Comparison of ENCODE assay signal across 16 cellular contexts in genomic region chr17:59916446-59916845, GRCh38. TPM values are rescaled to one million over a fixed set of nuclear protein-coding genes. Genes with fewer than 3 reads are reported as not detected.
A peak's percentile ranks its signal among the peaks of the same experiment; 100 is the strongest.
DNase-seq lines count a peak whose midpoint lies in the region; ATAC-seq and TF ChIP-seq lines count a peak whose summit lies in the region.
"Had no signal": no experiment of that assay in that cellular context is flagged by ENCODE, and none has a peak within 500 bp of the region (broad histone marks: within the 10 kb centered on the region; RNA-seq: fewer than 3 reads in every experiment).

No MANE protein-coding gene starts in this region.

- H3K4me2 ChIP-seq in neural progenitor cell = no peak overlapping the region
- H3K4me2 ChIP-seq: A549 had no signal

- H3K36me3 ChIP-seq in neural progenitor cell = peaks cover 5% of the 10 kb centered on the region

- H3K27ac Mint-ChIP-seq in activated CD4-positive, alpha-beta T cell treated with anti-CD3 and anti-CD28 coated beads for 36 hours = peak overlapping the region; percentile 34
- H3K27ac Mint-ChIP-seq in stimulated activated naive CD8-positive, alpha-beta T cell treated with anti-CD3 and anti-CD28 coated beads, Interleukin-15, Interleukin-2, amounts not matched to agents 100 ng/mL and 50 ng/mL, for 24 hours = peak overlapping the region; percentile 15
- no peak overlapping the region for H3K27ac Mint-ChIP-seq in stimulated activated naive CD8-positive, alpha-beta T cell treated with anti-CD3 and anti-CD28 coated beads, Interleukin-15, amount 100 ng/mL, for 72 hours
- H3K27ac Mint-ChIP-seq in neural progenitor cell (no peak overlapping the region), glutamatergic neuron (ENCODE audit: unreplicated experiment) (no peak overlapping the region)
- H3K27ac Mint-ChIP-seq: CD4-positive, alpha-beta T cell; H9 had no signal

- H3K36me3 Mint-ChIP-seq in activated CD4-positive, alpha-beta T cell treated with anti-CD3 and anti-CD28 coated beads for 36 hours (ENCODE audit: low read depth) = peaks cover 52% of the 10 kb centered on the region
- peaks cover 64% of the 10 kb centered on the region for H3K36me3 Mint-ChIP-seq in stimulated activated naive CD8-positive, alpha-beta T cell treated with anti-CD3 and anti-CD28 coated beads, Interleukin-15, Interleukin-2, amounts not matched to agents 100 ng/mL and 50 ng/mL, for 24 hours (ENCODE audit: low read depth)
- H3K36me3 Mint-ChIP-seq in neural progenitor cell (peaks cover 14% of the 10 kb centered on the region), glutamatergic neuron (ENCODE audit: unreplicated experiment) (no peaks in the 10 kb centered on the region)
- H3K36me3 Mint-ChIP-seq: IgD-negative memory B cell had no signal

- H3F3A ChIP-seq in neural progenitor cell (ENCODE audit: low read depth) = peaks cover 12% of the 10 kb centered on the region

- H2AFZ ChIP-seq in neural progenitor cell (replicated peaks) = no peak overlapping the region

- CTCF ChIA-PET in activated CD4-positive, alpha-beta T cell treated with anti-CD3 and anti-CD28 coated beads for 36 hours (lab: Charles Lee) = interaction anchor here (2.9 kb wide), 1 partner anchor 122 kb away, joined by 39 read pairs; no protein-coding TSS in a partner anchor

- H3K27me3 Mint-ChIP-seq in activated CD4-positive, alpha-beta T cell treated with anti-CD3 and anti-CD28 coated beads for 36 hours = no peaks in the 10 kb centered on the region
- no peaks in the 10 kb centered on the region for H3K27me3 Mint-ChIP-seq in stimulated activated naive CD8-positive, alpha-beta T cell treated with anti-CD3 and anti-CD28 coated beads, Interleukin-15, Interleukin-2, amounts not matched to agents 100 ng/mL and 50 ng/mL, for 24 hours
- no peaks in the 10 kb centered on the region for H3K27me3 Mint-ChIP-seq in stimulated activated naive CD8-positive, alpha-beta T cell treated with anti-CD3 and anti-CD28 coated beads, Interleukin-15, amount 100 ng/mL, for 72 hours
- peaks cover 2% of the 10 kb centered on the region for H3K27me3 Mint-ChIP-seq in neural progenitor cell (ENCODE audit: insufficient read depth, low read depth)
- peaks cover 1% of the 10 kb centered on the region for H3K27me3 Mint-ChIP-seq in glutamatergic neuron (ENCODE audit: unreplicated experiment)
- H3K27me3 Mint-ChIP-seq: CD4-positive, alpha-beta T cell; IgD-negative memory B cell had no signal

- H3K9me3 Mint-ChIP-seq in activated CD4-positive, alpha-beta T cell treated with anti-CD3 and anti-CD28 coated beads for 36 hours (ENCODE audit: low read depth) = no peaks in the 10 kb centered on the region
- no peaks in the 10 kb centered on the region for H3K9me3 Mint-ChIP-seq in stimulated activated naive CD8-positive, alpha-beta T cell treated with anti-CD3 and anti-CD28 coated beads, Interleukin-15, Interleukin-2, amounts not matched to agents 100 ng/mL and 50 ng/mL, for 24 hours
- no peaks in the 10 kb centered on the region for H3K9me3 Mint-ChIP-seq in stimulated activated naive CD8-positive, alpha-beta T cell treated with anti-CD3 and anti-CD28 coated beads, Interleukin-15, amount 100 ng/mL, for 72 hours
- H3K9me3 Mint-ChIP-seq in neural progenitor cell = no peaks in the 10 kb centered on the region
- H3K9me3 Mint-ChIP-seq in glutamatergic neuron (ENCODE audit: unreplicated experiment) = peaks cover 2% of the 10 kb centered on the region
- H3K9me3 Mint-ChIP-seq: CD4-positive, alpha-beta T cell; H9; IgD-negative memory B cell had no signal

- no peaks in the 10 kb centered on the region for H3K79me2 ChIP-seq in neural progenitor cell (ENCODE audit: low read depth)

- no peak for TF ChIP-seq CTCF in neural progenitor cell (IDR thresholded peaks at IDR 0.05)
- TF ChIP-seq CTCF in glutamatergic neuron (IDR thresholded peaks at IDR 0.05; ENCODE audit: partially characterized antibody, unreplicated experiment) = no peak

- ATAC-seq in activated CD4-positive, alpha-beta T cell treated with anti-CD3 and anti-CD28 coated beads for 36 hours = no peak
- ATAC-seq in stimulated activated naive CD8-positive, alpha-beta T cell treated with anti-CD3 and anti-CD28 coated beads, Interleukin-15, amount 100 ng/mL, for 72 hours = no peak
- ATAC-seq: A549, HepG2 had no signal

- no peak overlapping the region for H3K4me3 ChIP-seq in neural progenitor cell
- H3K4me3 ChIP-seq: A549 had no signal

- H3K27me3 ChIP-seq in neural progenitor cell = no peaks in the 10 kb centered on the region

- H3K9me3 ChIP-seq in neural progenitor cell (ENCODE audit: low read depth) = no peaks in the 10 kb centered on the region
- H3K9me3 ChIP-seq: A549 had no signal

- no peak overlapping the region for H3K27ac ChIP-seq in neural progenitor cell
- H3K27ac ChIP-seq: 22Rv1, A549, C4-2B had no signal

- intact Hi-C loops in activated CD4-positive, alpha-beta T cell treated with anti-CD3 and anti-CD28 coated beads for 36 hours (cut with DNase I, micrococcal nuclease) = no loop called here

- no peak overlapping the region for H3K4me3 Mint-ChIP-seq in activated CD4-positive, alpha-beta T cell treated with anti-CD3 and anti-CD28 coated beads for 36 hours
- no peak overlapping the region for H3K4me3 Mint-ChIP-seq in stimulated activated naive CD8-positive, alpha-beta T cell treated with anti-CD3 and anti-CD28 coated beads, Interleukin-15, Interleukin-2, amounts not matched to agents 100 ng/mL and 50 ng/mL, for 24 hours
- no peak overlapping the region for H3K4me3 Mint-ChIP-seq in stimulated activated naive CD8-positive, alpha-beta T cell treated with anti-CD3 and anti-CD28 coated beads, Interleukin-15, amount 100 ng/mL, for 72 hours
- H3K4me3 Mint-ChIP-seq in neural progenitor cell (no peak overlapping the region), glutamatergic neuron (ENCODE audit: unreplicated experiment) (no peak overlapping the region)
- H3K4me3 Mint-ChIP-seq: CD4-positive, alpha-beta T cell; H9; IgD-negative memory B cell had no signal

- H3K4me1 ChIP-seq in neural progenitor cell = no peaks in the 10 kb centered on the region

- DNase-seq in activated CD4-positive, alpha-beta T cell treated with anti-CD3 and anti-CD28 coated beads for 36 hours = no peak
- no peak for DNase-seq in activated CD4-positive, alpha-beta T cell treated with anti-CD3 and anti-CD28 coated beads for 1 hour
- no peak for DNase-seq in stimulated activated naive CD8-positive, alpha-beta T cell treated with anti-CD3 and anti-CD28 coated beads, Interleukin-15, amount 100 ng/mL, for 72 hours
- DNase-seq in neural progenitor cell (ENCODE audit: low spot score) (no peak), glutamatergic neuron (no peak), cerebellum (ENCODE audit: low spot score) (no peak)
- DNase-seq: AML-193; CD4-positive, alpha-beta T cell; DMS79 treated with DMSO at 0.1 percent for 48 hours; H9 had no signal

- H4K20me1 ChIP-seq in neural progenitor cell (ENCODE audit: low read depth) = no peaks in the 10 kb centered on the region

- H3K4me1 Mint-ChIP-seq in activated CD4-positive, alpha-beta T cell treated with anti-CD3 and anti-CD28 coated beads for 36 hours = no peaks in the 10 kb centered on the region
- H3K4me1 Mint-ChIP-seq in stimulated activated naive CD8-positive, alpha-beta T cell treated with anti-CD3 and anti-CD28 coated beads, Interleukin-15, Interleukin-2, amounts not matched to agents 100 ng/mL and 50 ng/mL, for 24 hours (ENCODE audit: low read depth) = peaks cover 3% of the 10 kb centered on the region
- H3K4me1 Mint-ChIP-seq in stimulated activated naive CD8-positive, alpha-beta T cell treated with anti-CD3 and anti-CD28 coated beads, Interleukin-15, amount 100 ng/mL, for 72 hours = no peaks in the 10 kb centered on the region
- H3K4me1 Mint-ChIP-seq in neural progenitor cell = no peaks in the 10 kb centered on the region
- H3K4me1 Mint-ChIP-seq in glutamatergic neuron (ENCODE audit: low read depth, unreplicated experiment) = no peaks in the 10 kb centered on the region
- H3K4me1 Mint-ChIP-seq: H9 had no signal

- POLR2A ChIA-PET in activated CD4-positive, alpha-beta T cell treated with anti-CD3 and anti-CD28 coated beads for 36 hours (lab: Charles Lee) = no interaction called here

- H3K9ac ChIP-seq in neural progenitor cell = peak overlapping the region; percentile 8

RNA-seq across cellular contexts. Expression of gene RPS6KB1, which starts 23.5 kb away (rescaled TPM):
- 10 to 100 TPM; 52.6 to 54.5 TPM for total RNA-seq in activated CD4-positive, alpha-beta T cell treated with anti-CD3 and anti-CD28 coated beads for 36 hours
- 15.5 and 18.7 TPM in 2 replicates for total RNA-seq in neural progenitor cell (ENCODE audit: low replicate concordance)
- total RNA-seq in glutamatergic neuron (ENCODE audit: unreplicated experiment) = 45.0 TPM
- 46.0 TPM for total RNA-seq in cerebellum

RNA-seq across cellular contexts. Expression of gene TUBD1, which starts 23.7 kb away (rescaled TPM):
- total RNA-seq in activated CD4-positive, alpha-beta T cell treated with anti-CD3 and anti-CD28 coated beads for 36 hours = 10 to 100 TPM; 10.6 to 11.0 TPM
- total RNA-seq in neural progenitor cell (ENCODE audit: low replicate concordance) (15.5 and 32.6 TPM in 2 replicates), glutamatergic neuron (ENCODE audit: unreplicated experiment) (9.7 TPM), cerebellum (12.6 TPM)

RNA-seq across cellular contexts. Expression of gene RNFT1, which starts 48.1 kb away (rescaled TPM):
- total RNA-seq in activated CD4-positive, alpha-beta T cell treated with anti-CD3 and anti-CD28 coated beads for 36 hours = 10 to 100 TPM; 32.8 to 36.9 TPM
- total RNA-seq in neural progenitor cell (ENCODE audit: low replicate concordance) (15.8 and 20.5 TPM in 2 replicates), glutamatergic neuron (ENCODE audit: unreplicated experiment) (8.6 TPM), cerebellum (25.2 TPM)

Comparison
In these comparisons a context has a peak if more than half of its experiments do, and no peak if none do; other contexts are left out.
1. H3K27ac Mint-ChIP-seq: peak in activated CD4-positive, alpha-beta T cell treated with anti-CD3 and anti-CD28 coated beads for 36 hours (single experiment) and stimulated activated naive CD8-positive, alpha-beta T cell treated with anti-CD3 and anti-CD28 coated beads, Interleukin-15, Interleukin-2, amounts not matched to agents 100 ng/mL and 50 ng/mL, for 24 hours (single experiment); none in stimulated activated naive CD8-positive, alpha-beta T cell treated with anti-CD3 and anti-CD28 coated beads, Interleukin-15, amount 100 ng/mL, for 72 hours (0 of 2), neural progenitor cell (single experiment) and glutamatergic neuron (single experiment).